In genomic region chr19:38634757-38635482, GRCh38 we compare ENCODE assay signal across 8 cellular contexts. TPM values are rescaled to one million over a fixed set of nuclear protein-coding genes. Genes with fewer than 3 reads are reported as not detected.
A peak's percentile ranks its signal among the peaks of the same experiment; 100 is the strongest.
DNase-seq lines count a peak whose midpoint lies in the region; ATAC-seq and TF ChIP-seq lines count a peak whose summit lies in the region.

No MANE protein-coding gene starts in this region.

- H3K9me3 Mint-ChIP-seq in activated B cell treated with CpG ODN at 0.5 μM for 24 hours = no peaks in the 10 kb centered on the region

- no peak overlapping the region for H3K4me3 ChIP-seq in GM12864 (ENCODE audit: low read depth, low read length)

- peaks cover 48% of the 10 kb centered on the region for H3K36me3 Mint-ChIP-seq in activated B cell treated with CpG ODN at 0.5 μM for 24 hours (ENCODE audit: low read depth)

- ATAC-seq in activated B cell treated with CpG ODN at 0.5 μM for 24 hours (ENCODE audit: low read depth) (peak; percentile 51), left colon (peak; percentile 7), HG02885 (IDR thresholded peaks at IDR 0.05; ENCODE audit: poor library complexity, unreplicated experiment) (no peak), GM19023 (IDR thresholded peaks at IDR 0.05; ENCODE audit: unreplicated experiment) (no peak)

- no peak overlapping the region for H3K4me3 Mint-ChIP-seq in activated B cell treated with CpG ODN at 0.5 μM for 24 hours

- intact Hi-C loops in activated B cell treated with CpG ODN at 0.5 μM for 24 hours (cut with micrococcal nuclease) = loop anchor here (1.0 kb wide), 5 partner anchors 16 to 232 kb away; partner anchors contain the start of genes EIF3K and FAM98C
- intact Hi-C loops in left colon (cut with DNase I, micrococcal nuclease) = loop anchor here in 1 of 2 donors (5.0 kb wide), 1 partner anchor 233 kb away; the partner anchor contains the start of gene FAM98C

- H3K27ac Mint-ChIP-seq in activated B cell treated with CpG ODN at 0.5 μM for 24 hours = peak overlapping the region; percentile 79

- no peak for DNase-seq in GM12864 (ENCODE audit: low read depth)
- DNase-seq in NCI-H1092 (lab: John Stamatoyannopoulos, UW) = peak; percentile 16
- DNase-seq in activated B cell treated with CpG ODN at 0.5 μM for 24 hours = peak; percentile 73
- DNase-seq in central memory CD4-positive, alpha-beta T cell = peak; percentile 60
- peak in 1 of 2 donors; percentile 82 for DNase-seq in left colon
- DNase-seq in stimulated activated CD4-positive, alpha-beta T cell treated with anti-CD3 and anti-CD28 coated beads, Interleukin-4, amount 100 ng/mL, for 24 hours = peak; percentile 78

- H3K27me3 Mint-ChIP-seq in activated B cell treated with CpG ODN at 0.5 μM for 24 hours = no peaks in the 10 kb centered on the region

- TF ChIP-seq CTCF in GM12864 (IDR thresholded peaks at IDR 0.05; ENCODE audit: low read depth, low read length, missing control alignments) (peak; percentile 91), activated B cell treated with CpG ODN at 0.5 μM for 24 hours (IDR thresholded peaks at IDR 0.05) (peak; percentile 76)

- POLR2A ChIA-PET in activated B cell treated with CpG ODN at 0.5 μM for 24 hours (lab: Charles Lee) = interaction anchor here (0.6 to 2.7 kb wide), 10 partner anchors 17 to 296 kb away, joined by 3 to 45 read pairs (median 8); partner anchors contain the start of genes EIF3K, FAM98C, MAP4K1 and MRPS12

- peaks cover 29% of the 10 kb centered on the region for H3K4me1 Mint-ChIP-seq in activated B cell treated with CpG ODN at 0.5 μM for 24 hours

- CTCF ChIA-PET in activated B cell treated with CpG ODN at 0.5 μM for 24 hours (lab: Charles Lee) = interaction anchor here (0.7 to 6.0 kb wide), 22 partner anchors 9 to 384 kb away, joined by 3 to 80 read pairs (median 4); partner anchors contain the start of genes ACTN4, EIF3K, FAM98C and MAP4K1

RNA-seq across cellular contexts. Expression of gene ACTN4, which starts 12.5 kb away (rescaled TPM):
- 197 and 198 TPM in 2 replicates for total RNA-seq in activated B cell treated with CpG ODN at 0.5 μM for 24 hours
- total RNA-seq in left colon = 1,000 to 10,000 TPM in 1 of 2 donors, 100 to 1,000 TPM in 1; 971 to 1,150 TPM

RNA-seq across cellular contexts. Expression of gene EIF3K, which starts 15.9 kb away (rescaled TPM):
- total RNA-seq in activated B cell treated with CpG ODN at 0.5 μM for 24 hours (344 and 385 TPM in 2 replicates), left colon (100 to 1,000 TPM; 343 to 430 TPM)

RNA-seq across cellular contexts. Expression of gene MAP4K1, which starts 17.2 kb away (rescaled TPM):
- total RNA-seq in activated B cell treated with CpG ODN at 0.5 μM for 24 hours = 379 and 388 TPM in 2 replicates
- total RNA-seq in left colon = 1 to 10 TPM; 2.9 to 6.6 TPM

Comparison
In these comparisons a context has a peak if more than half of its experiments do, and no peak if none do; other contexts are left out.
1. ATAC-seq: peak in activated B cell treated with CpG ODN at 0.5 μM for 24 hours (single experiment) and left colon (single experiment); none in HG02885 (single experiment) and GM19023 (single experiment).
2. RNA of gene MAP4K1, which starts 17.2 kb away (total RNA-seq): 379 to 388 TPM in activated B cell treated with CpG ODN at 0.5 μM for 24 hours; 2.9 to 6.6 TPM in left colon; every median in the first group is over 10 times any median in the second.